17 cellular contexts compared by ENCODE assay signal in the genomic region with DNA sequence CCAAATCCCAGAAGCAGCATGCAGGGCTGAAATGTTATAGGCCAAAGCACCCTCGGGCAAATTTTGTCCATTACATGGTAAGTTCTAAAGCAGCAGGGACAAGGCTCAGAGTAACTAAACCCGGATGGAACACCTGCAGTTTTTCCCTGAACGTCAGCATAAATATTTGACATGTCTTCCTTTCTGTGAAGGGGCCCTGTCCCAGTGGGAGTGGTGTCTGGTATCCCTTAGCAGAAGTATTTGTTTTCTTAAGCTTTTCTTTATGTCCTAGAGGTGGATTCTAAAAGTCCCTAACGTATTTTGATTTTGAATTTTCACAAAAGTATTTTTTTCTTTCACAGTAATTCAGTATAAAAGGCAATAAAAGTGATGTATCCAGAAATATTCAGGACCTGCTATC.
DNase-seq lines count a peak whose midpoint lies in the region; ATAC-seq and TF ChIP-seq lines count a peak whose summit lies in the region.
"Had no signal": no experiment of that assay in that cellular context is flagged by ENCODE, and none has a peak within 500 bp of the region (broad histone marks: within the 10 kb centered on the region; RNA-seq: fewer than 3 reads in every experiment).

No MANE protein-coding gene starts in this region.

- no peak overlapping the region for H2AFZ ChIP-seq in neural progenitor cell (replicated peaks)

- peak overlapping the region; percentile 4 for H3K27ac Mint-ChIP-seq in neural progenitor cell
- H3K27ac Mint-ChIP-seq: CD8-positive, alpha-beta T cell had no signal

- H3K4me1 ChIP-seq in BLaER1 (peaks cover 44% of the 10 kb centered on the region), HEK293 (ENCODE audit: control insufficient read depth, insufficient read depth, low read length) (peaks cover 16% of the 10 kb centered on the region), neural progenitor cell (peaks cover 37% of the 10 kb centered on the region)

- no peak overlapping the region for H3K4me3 Mint-ChIP-seq in neural progenitor cell
- H3K4me3 Mint-ChIP-seq: CD8-positive, alpha-beta T cell had no signal

- no peaks in the 10 kb centered on the region for H3K79me2 ChIP-seq in neural progenitor cell (ENCODE audit: low read depth)

- H3F3A ChIP-seq in neural progenitor cell (ENCODE audit: low read depth), result no peaks in the 10 kb centered on the region

- no peaks in the 10 kb centered on the region for H3K27me3 Mint-ChIP-seq in neural progenitor cell (ENCODE audit: insufficient read depth, low read depth)

- CTCF ChIA-PET in HEK293 (lab: Yijun Ruan, JAX), result no interaction called here

- H3K27ac ChIP-seq in BLaER1, result no peak overlapping the region
- no peak overlapping the region for H3K27ac ChIP-seq in HEK293 (ENCODE audit: extremely low read depth, low read depth, low read length)
- no peak overlapping the region for H3K27ac ChIP-seq in neural progenitor cell
- H3K27ac ChIP-seq: C4-2B had no signal

- no peaks in the 10 kb centered on the region for H3K27me3 ChIP-seq in BLaER1
- no peaks in the 10 kb centered on the region for H3K27me3 ChIP-seq in neural progenitor cell

- H4K20me1 ChIP-seq in BLaER1 (no peaks in the 10 kb centered on the region), neural progenitor cell (ENCODE audit: low read depth) (no peaks in the 10 kb centered on the region)

- H3K4me3 ChIP-seq in BLaER1, result no peak overlapping the region
- no peak overlapping the region for H3K4me3 ChIP-seq in HEK293 (ENCODE audit: low read depth, low read length)
- no peak overlapping the region for H3K4me3 ChIP-seq in neural progenitor cell

- peak overlapping the region; percentile 55 for H3K4me2 ChIP-seq in BLaER1
- H3K4me2 ChIP-seq in neural progenitor cell, result no peak overlapping the region

- H3K36me3 Mint-ChIP-seq in neural progenitor cell, result no peaks in the 10 kb centered on the region
- H3K36me3 Mint-ChIP-seq: CD8-positive, alpha-beta T cell had no signal

- H3K9me3 ChIP-seq in BLaER1, result no peaks in the 10 kb centered on the region
- H3K9me3 ChIP-seq in HEK293 (ENCODE audit: control insufficient read depth, insufficient read depth, low read depth, low read length), result no peaks in the 10 kb centered on the region
- no peaks in the 10 kb centered on the region for H3K9me3 ChIP-seq in neural progenitor cell (ENCODE audit: low read depth)

- no peak overlapping the region for H3K9ac ChIP-seq in BLaER1
- no peak overlapping the region for H3K9ac ChIP-seq in neural progenitor cell

- peak; percentile 30 for DNase-seq in RPMI8226
- DNase-seq in neural progenitor cell (ENCODE audit: low spot score), result no peak
- DNase-seq in DMS153 treated with DMSO at 0.1 percent for 48 hours (lab: John Stamatoyannopoulos, UW; ENCODE audit: unreplicated experiment), result no peak
- DNase-seq in NCI-H1048 (lab: John Stamatoyannopoulos, UW), result no peak
- DNase-seq: ACHN, COR-L47, DMS153, DND-41, GDM1, GOT3, HCEC 1CT had no signal

- no peaks in the 10 kb centered on the region for H3K9me3 Mint-ChIP-seq in neural progenitor cell
- H3K9me3 Mint-ChIP-seq: CD8-positive, alpha-beta T cell had no signal

- no peak for ATAC-seq in HG03378 (IDR thresholded peaks at IDR 0.05; ENCODE audit: unreplicated experiment)
- ATAC-seq: CD8-positive, alpha-beta T cell; HepG2 had no signal

- H3K36me3 ChIP-seq in BLaER1, result no peaks in the 10 kb centered on the region
- no peaks in the 10 kb centered on the region for H3K36me3 ChIP-seq in HEK293 (ENCODE audit: control insufficient read depth in 2 of 2, insufficient read depth in 1 of 2, low read length in 2 of 2)
- no peaks in the 10 kb centered on the region for H3K36me3 ChIP-seq in neural progenitor cell

- POLR2A ChIA-PET in HEK293 (lab: Yijun Ruan, JAX), result no interaction called here

- TF ChIP-seq CTCF in HEK293 (tag by site-specific recombination; IDR thresholded peaks at IDR 0.05) (no peak), neural progenitor cell (IDR thresholded peaks at IDR 0.05) (no peak)

- peaks cover 45% of the 10 kb centered on the region for H3K4me1 Mint-ChIP-seq in neural progenitor cell

TF ChIP-seq in HEK293, 187 proteins besides CTCF, POLR2A, EP300 and RAD21:
- TF ChIP-seq IKZF3 (tag by site-specific recombination; IDR thresholded peaks at IDR 0.05) (peak; percentile 16; the same call in 1 of the 2 replicates), ZNF558 (tag by site-specific recombination; IDR thresholded peaks at IDR 0.05) (no peak), ZBTB8A (tag by site-specific recombination; IDR thresholded peaks at IDR 0.05) (peak; percentile 33; the same call in 1 of the 2 replicates), ZIC2 (tag by site-specific recombination; IDR thresholded peaks at IDR 0.05) (peak; percentile 31), ZNF292 (tag by site-specific recombination; IDR thresholded peaks at IDR 0.05; ENCODE audit: borderline replicate concordance, low read depth) (no peak), ZNF561 (tag by site-specific recombination; IDR thresholded peaks at IDR 0.05; ENCODE audit: borderline replicate concordance) (0 out of 2 replicates have a peak, but pooled peaks have one; percentile 47), WT1 (tag by site-specific recombination; IDR thresholded peaks at IDR 0.05) (no peak), ZNF335 (tag by site-specific recombination; conservative IDR thresholded peaks at IDR 0.05) (0 out of 2 replicates have a peak, but pooled peaks have one; percentile 27), ZNF341 (tag by site-specific recombination; IDR thresholded peaks at IDR 0.05; ENCODE audit: low read depth) (no peak), ZNF19 (tag by site-specific recombination; IDR thresholded peaks at IDR 0.05; ENCODE audit: low read depth) (no peak), ZBTB48 (tag by site-specific recombination; IDR thresholded peaks at IDR 0.05) (0 out of 2 replicates have a peak, but pooled peaks have one; percentile 18), ZNF214 (tag by site-specific recombination; IDR thresholded peaks at IDR 0.05; ENCODE audit: borderline replicate concordance) (no peak), ZNF146 (tag by site-specific recombination; IDR thresholded peaks at IDR 0.05) (no peak), OSR2 (tag by site-specific recombination; IDR thresholded peaks at IDR 0.05) (no peak)
- TF ChIP-seq, protein P1, sequence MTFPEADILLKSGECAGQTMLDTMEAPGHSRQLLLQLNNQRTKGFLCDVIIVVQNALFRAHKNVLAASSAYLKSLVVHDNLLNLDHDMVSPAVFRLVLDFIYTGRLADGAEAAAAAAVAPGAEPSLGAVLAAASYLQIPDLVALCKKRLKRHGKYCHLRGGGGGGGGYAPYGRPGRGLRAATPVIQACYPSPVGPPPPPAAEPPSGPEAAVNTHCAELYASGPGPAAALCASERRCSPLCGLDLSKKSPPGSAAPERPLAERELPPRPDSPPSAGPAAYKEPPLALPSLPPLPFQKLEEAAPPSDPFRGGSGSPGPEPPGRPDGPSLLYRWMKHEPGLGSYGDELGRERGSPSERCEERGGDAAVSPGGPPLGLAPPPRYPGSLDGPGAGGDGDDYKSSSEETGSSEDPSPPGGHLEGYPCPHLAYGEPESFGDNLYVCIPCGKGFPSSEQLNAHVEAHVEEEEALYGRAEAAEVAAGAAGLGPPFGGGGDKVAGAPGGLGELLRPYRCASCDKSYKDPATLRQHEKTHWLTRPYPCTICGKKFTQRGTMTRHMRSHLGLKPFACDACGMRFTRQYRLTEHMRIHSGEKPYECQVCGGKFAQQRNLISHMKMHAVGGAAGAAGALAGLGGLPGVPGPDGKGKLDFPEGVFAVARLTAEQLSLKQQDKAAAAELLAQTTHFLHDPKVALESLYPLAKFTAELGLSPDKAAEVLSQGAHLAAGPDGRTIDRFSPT (tag by site-specific recombination; IDR thresholded peaks at IDR 0.05), result no peak
- TF ChIP-seq, protein P2, sequence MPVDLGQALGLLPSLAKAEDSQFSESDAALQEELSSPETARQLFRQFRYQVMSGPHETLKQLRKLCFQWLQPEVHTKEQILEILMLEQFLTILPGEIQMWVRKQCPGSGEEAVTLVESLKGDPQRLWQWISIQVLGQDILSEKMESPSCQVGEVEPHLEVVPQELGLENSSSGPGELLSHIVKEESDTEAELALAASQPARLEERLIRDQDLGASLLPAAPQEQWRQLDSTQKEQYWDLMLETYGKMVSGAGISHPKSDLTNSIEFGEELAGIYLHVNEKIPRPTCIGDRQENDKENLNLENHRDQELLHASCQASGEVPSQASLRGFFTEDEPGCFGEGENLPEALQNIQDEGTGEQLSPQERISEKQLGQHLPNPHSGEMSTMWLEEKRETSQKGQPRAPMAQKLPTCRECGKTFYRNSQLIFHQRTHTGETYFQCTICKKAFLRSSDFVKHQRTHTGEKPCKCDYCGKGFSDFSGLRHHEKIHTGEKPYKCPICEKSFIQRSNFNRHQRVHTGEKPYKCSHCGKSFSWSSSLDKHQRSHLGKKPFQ (tag by site-specific recombination; IDR thresholded peaks at IDR 0.05), result no peak
- TF ChIP-seq, protein P3, sequence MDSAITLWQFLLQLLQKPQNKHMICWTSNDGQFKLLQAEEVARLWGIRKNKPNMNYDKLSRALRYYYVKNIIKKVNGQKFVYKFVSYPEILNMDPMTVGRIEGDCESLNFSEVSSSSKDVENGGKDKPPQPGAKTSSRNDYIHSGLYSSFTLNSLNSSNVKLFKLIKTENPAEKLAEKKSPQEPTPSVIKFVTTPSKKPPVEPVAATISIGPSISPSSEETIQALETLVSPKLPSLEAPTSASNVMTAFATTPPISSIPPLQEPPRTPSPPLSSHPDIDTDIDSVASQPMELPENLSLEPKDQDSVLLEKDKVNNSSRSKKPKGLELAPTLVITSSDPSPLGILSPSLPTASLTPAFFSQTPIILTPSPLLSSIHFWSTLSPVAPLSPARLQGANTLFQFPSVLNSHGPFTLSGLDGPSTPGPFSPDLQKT (IDR thresholded peaks at IDR 0.05; ENCODE audit: borderline replicate concordance, low read depth, low read length), result no peak
- TF ChIP-seq, protein P4, sequence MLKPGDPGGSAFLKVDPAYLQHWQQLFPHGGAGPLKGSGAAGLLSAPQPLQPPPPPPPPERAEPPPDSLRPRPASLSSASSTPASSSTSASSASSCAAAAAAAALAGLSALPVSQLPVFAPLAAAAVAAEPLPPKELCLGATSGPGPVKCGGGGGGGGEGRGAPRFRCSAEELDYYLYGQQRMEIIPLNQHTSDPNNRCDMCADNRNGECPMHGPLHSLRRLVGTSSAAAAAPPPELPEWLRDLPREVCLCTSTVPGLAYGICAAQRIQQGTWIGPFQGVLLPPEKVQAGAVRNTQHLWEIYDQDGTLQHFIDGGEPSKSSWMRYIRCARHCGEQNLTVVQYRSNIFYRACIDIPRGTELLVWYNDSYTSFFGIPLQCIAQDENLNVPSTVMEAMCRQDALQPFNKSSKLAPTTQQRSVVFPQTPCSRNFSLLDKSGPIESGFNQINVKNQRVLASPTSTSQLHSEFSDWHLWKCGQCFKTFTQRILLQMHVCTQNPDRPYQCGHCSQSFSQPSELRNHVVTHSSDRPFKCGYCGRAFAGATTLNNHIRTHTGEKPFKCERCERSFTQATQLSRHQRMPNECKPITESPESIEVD (tag by site-specific recombination; IDR thresholded peaks at IDR 0.05), result peak; percentile 68
